In genomic region chr14:34873591-34874385, GRCh38 we compare ENCODE assay signal across 8 cellular contexts. TPM values are rescaled to one million over a fixed set of nuclear protein-coding genes. Genes with fewer than 3 reads are reported as not detected.
DNase-seq lines count a peak whose midpoint lies in the region; ATAC-seq and TF ChIP-seq lines count a peak whose summit lies in the region.

No MANE protein-coding gene starts in this region.

- H3K9me3 ChIP-seq in HUES48 (ENCODE audit: control insufficient read depth, insufficient read depth, low read length) = no peaks in the 10 kb centered on the region
- H3K9me3 ChIP-seq in RWPE2 (ENCODE audit: severe bottlenecking) = no peaks in the 10 kb centered on the region
- no peaks in the 10 kb centered on the region for H3K9me3 ChIP-seq in stomach smooth muscle (ENCODE audit: control insufficient read depth in 2 of 2, low read length in 2 of 2)

- peaks cover 15% of the 10 kb centered on the region for H3K4me1 ChIP-seq in HUES48 (ENCODE audit: control insufficient read depth, insufficient read depth, low read length)
- H3K4me1 ChIP-seq in RWPE2 (ENCODE audit: insufficient read depth, poor library complexity, severe bottlenecking) = peaks cover 16% of the 10 kb centered on the region
- H3K4me1 ChIP-seq in stomach smooth muscle (ENCODE audit: control insufficient read depth, insufficient read depth, low read length) = no peaks in the 10 kb centered on the region

- H3K27me3 ChIP-seq in HUES48 (ENCODE audit: control insufficient read depth, insufficient read depth, low read length) (peaks cover 8% of the 10 kb centered on the region; the same call in 1 of the 2 replicates), RWPE2 (ENCODE audit: insufficient read depth, poor library complexity, severe bottlenecking) (no peaks in the 10 kb centered on the region), stomach smooth muscle (ENCODE audit: control insufficient read depth in 1 of 2, insufficient read depth in 2 of 2, low read length in 2 of 2) (no peaks in the 10 kb centered on the region)

- H3K4me3 ChIP-seq in HUES48 (ENCODE audit: low read depth, low read length) = peak overlapping the region; percentile 86
- peak overlapping the region; percentile 76 for H3K4me3 ChIP-seq in RWPE2 (ENCODE audit: severe bottlenecking)
- H3K4me3 ChIP-seq in fibroblast of the aortic adventitia (ENCODE audit: low read depth, low read length) = peak overlapping the region; percentile 84
- H3K4me3 ChIP-seq in stomach smooth muscle (ENCODE audit: low read length in 2 of 2) = peak overlapping the region; percentile 77 to 86

- H3K27ac ChIP-seq in HUES48 (ENCODE audit: low read depth, low read length) = peak overlapping the region; percentile 81
- peak overlapping the region; percentile 94 for H3K27ac ChIP-seq in RWPE2 (ENCODE audit: poor library complexity, severe bottlenecking)
- H3K27ac ChIP-seq in stomach smooth muscle (ENCODE audit: low read length) = peak overlapping the region; percentile 88

- H3K36me3 ChIP-seq in HUES48 (ENCODE audit: control insufficient read depth, insufficient read depth, low read length) = no peaks in the 10 kb centered on the region
- peaks cover 31% of the 10 kb centered on the region for H3K36me3 ChIP-seq in RWPE2 (ENCODE audit: low read depth)
- H3K36me3 ChIP-seq in stomach smooth muscle (ENCODE audit: control insufficient read depth in 2 of 2, insufficient read depth in 2 of 2, low read length in 2 of 2) = no peaks in the 10 kb centered on the region

- H3K27me3 Mint-ChIP-seq in nephron progenitor cell (ENCODE audit: low read depth, poor library complexity) = peaks cover 6% of the 10 kb centered on the region

- H3K4me1 Mint-ChIP-seq in nephron progenitor cell = peaks cover 32% of the 10 kb centered on the region

- H3K27ac Mint-ChIP-seq in nephron progenitor cell = peak overlapping the region; percentile 97

- ATAC-seq in GM21447 (IDR thresholded peaks at IDR 0.05; ENCODE audit: unreplicated experiment) = peak; percentile 54
- ATAC-seq in RWPE2 (ENCODE audit: low read depth) = peak; percentile 56

- H3K9me3 Mint-ChIP-seq in nephron progenitor cell = no peaks in the 10 kb centered on the region

- DNase-seq in DMS79 (lab: John Stamatoyannopoulos, UW) (peak; percentile 89), RWPE2 (ENCODE audit: low spot score) (peak; percentile 87), fibroblast of the aortic adventitia (ENCODE audit: low read depth) (no peak), nephron progenitor cell (peak; percentile 71)
- peak; percentile 77 for DNase-seq in activated T-helper 9 cell treated with anti-CD3 and anti-CD28 coated beads, Interleukin-2, amount 50 U/mL, for 16 hours (ENCODE audit: low read depth)

- no peak for TF ChIP-seq CTCF in RWPE2 (IDR thresholded peaks at IDR 0.05; ENCODE audit: poor library complexity, severe bottlenecking)
- no peak for TF ChIP-seq CTCF in fibroblast of the aortic adventitia (IDR thresholded peaks at IDR 0.05; ENCODE audit: insufficient read depth, low read length)
- no peak for TF ChIP-seq CTCF in nephron progenitor cell (IDR thresholded peaks at IDR 0.05)

- peak overlapping the region; percentile 91 for H3K4me3 Mint-ChIP-seq in nephron progenitor cell

- H3K36me3 Mint-ChIP-seq in nephron progenitor cell (ENCODE audit: low read depth) = peaks cover 9% of the 10 kb centered on the region

- H3K9ac ChIP-seq in HUES48 (ENCODE audit: low read depth, low read length) (peak overlapping the region; percentile 73), stomach smooth muscle (ENCODE audit: low read length in 2 of 2) (peak overlapping the region; percentile 92 to 98)

RNA-seq across cellular contexts. Expression of gene BAZ1A, which starts 1.4 kb away (rescaled TPM):
- 21.7 and 32.4 TPM in 2 replicates for total RNA-seq in fibroblast of the aortic adventitia (ENCODE audit: low replicate concordance)
